In genomic region chr17:60161598-60162330, GRCh38 we compare ENCODE assay signal across 14 cellular contexts. TPM values are rescaled to one million over a fixed set of nuclear protein-coding genes. Genes with fewer than 3 reads are reported as not detected.
DNase-seq lines count a peak whose midpoint lies in the region; ATAC-seq and TF ChIP-seq lines count a peak whose summit lies in the region.
"Had no signal": no experiment of that assay in that cellular context is flagged by ENCODE, and none has a peak within 500 bp of the region (broad histone marks: within the 10 kb centered on the region; RNA-seq: fewer than 3 reads in every experiment).

No MANE protein-coding gene starts in this region.

- CTCF ChIA-PET in OCI-LY7 (lab: Charles Lee; ENCODE audit: unreplicated experiment) = no interaction called here

- peaks cover 62% of the 10 kb centered on the region for H3K4me1 Mint-ChIP-seq in nephron progenitor cell

- H3K4ac ChIP-seq in trophoblast cell (ENCODE audit: low read depth, low read length) = no peak overlapping the region

- no peak overlapping the region for H4K12ac ChIP-seq in trophoblast cell (ENCODE audit: low read depth, low read length)

- no CpG with 5 or more reads among the region's 17 CpGs for WGBS in trophoblast cell (ENCODE audit: extremely low coverage, insufficient coverage, insufficient read length)

- no peaks in the 10 kb centered on the region for H3K9me3 ChIP-seq in OCI-LY7 (ENCODE audit: low read length)
- no peaks in the 10 kb centered on the region for H3K9me3 ChIP-seq in trophoblast cell (ENCODE audit: insufficient read depth, low read depth, low read length)

- no peak overlapping the region for H3K27ac Mint-ChIP-seq in nephron progenitor cell

- peaks cover 59% of the 10 kb centered on the region for H3K27me3 Mint-ChIP-seq in nephron progenitor cell (ENCODE audit: low read depth, poor library complexity)

- H3K4me2 ChIP-seq in OCI-LY7 (ENCODE audit: low read length) = no peak overlapping the region
- H3K4me2 ChIP-seq in trophoblast cell (ENCODE audit: low read length) = no peak overlapping the region

- H3K27ac ChIP-seq in dorsolateral prefrontal cortex = peak overlapping the region in 50 of 59 donors; percentile 7 to 88 (median 68)
- H3K27ac ChIP-seq in OCI-LY7 (ENCODE audit: low read depth, low read length, poor library complexity, severe bottlenecking) = no peak overlapping the region
- no peak overlapping the region for H3K27ac ChIP-seq in trophoblast cell (ENCODE audit: low read depth, low read length)

- DNase-seq in COR-L47 (lab: John Stamatoyannopoulos, UW) = peak; percentile 7
- peak; percentile 32 to 49 for DNase-seq in Kasumi-1 (lab: John Stamatoyannopoulos, UW)
- DNase-seq in dorsolateral prefrontal cortex = peak in 6 of 10 donors; percentile 48 to 72 (median 66)
- peak; percentile 50 for DNase-seq in nephron progenitor cell
- DNase-seq in effector CD8-positive, alpha-beta T cell (lab: John Stamatoyannopoulos, UW) = no peak
- no peak for DNase-seq in OCI-LY7 (ENCODE audit: low spot score)
- no peak for DNase-seq in trophoblast cell
- DNase-seq: activated effector memory CD4-positive, alpha-beta T cell treated with anti-CD3 and anti-CD28 coated beads, Interleukin-2, amount 50 U/mL, for 16 hours; DND-41; effector memory CD4-positive, alpha-beta T cell; NCI-H510A; T-helper 9 cell had no signal

- no peak overlapping the region for H2AFZ ChIP-seq in OCI-LY7 (ENCODE audit: low read length)
- no peak overlapping the region for H2AFZ ChIP-seq in trophoblast cell (ENCODE audit: insufficient read depth, low read length, poor library complexity)

- TF ChIP-seq CTCF in dorsolateral prefrontal cortex (IDR thresholded peaks at IDR 0.05 in 54 of 56, conservative IDR thresholded peaks at IDR 0.05 in 2 of 56; ENCODE audit: low read depth in 1 of 56, partially characterized antibody in 56 of 56) = no peak
- no peak for TF ChIP-seq CTCF in nephron progenitor cell (IDR thresholded peaks at IDR 0.05)
- no peak for TF ChIP-seq CTCF in OCI-LY7 (conservative IDR thresholded peaks at IDR 0.05; ENCODE audit: low read length)

- no peak overlapping the region for H4K91ac ChIP-seq in trophoblast cell (ENCODE audit: low read depth, low read length)

- no peaks in the 10 kb centered on the region for H3K9me2 ChIP-seq in OCI-LY7 (ENCODE audit: insufficient read depth, low read length)

- H3K4me1 ChIP-seq in OCI-LY7 (ENCODE audit: insufficient read depth, low read length, poor library complexity, severe bottlenecking) (no peaks in the 10 kb centered on the region), trophoblast cell (ENCODE audit: control insufficient read depth in 1 of 2, insufficient read depth in 2 of 2, low read length in 2 of 2) (peaks cover 0 to 3% of the 10 kb centered on the region in 2 experiments)

- H3K18ac ChIP-seq in trophoblast cell (ENCODE audit: low read length) = no peak overlapping the region

- H3K36me3 ChIP-seq in OCI-LY7 (ENCODE audit: insufficient read depth, low read length) (no peaks in the 10 kb centered on the region), trophoblast cell (ENCODE audit: control insufficient read depth in 1 of 2, insufficient read depth in 2 of 2, low read length in 2 of 2) (no peaks in the 10 kb centered on the region)

- H2BK12ac ChIP-seq in trophoblast cell (ENCODE audit: low read length) = no peak overlapping the region

- H2AK5ac ChIP-seq in trophoblast cell (ENCODE audit: low read length) = no peak overlapping the region

- peak overlapping the region; percentile 35 for H3K4me3 Mint-ChIP-seq in nephron progenitor cell

- no peak overlapping the region for H3K23ac ChIP-seq in trophoblast cell (ENCODE audit: low read length)

- H3K27me3 ChIP-seq in dorsolateral prefrontal cortex (no peaks in the 10 kb centered on the region), trophoblast cell (ENCODE audit: insufficient read depth, low read length) (no peaks in the 10 kb centered on the region)

- no TSS peak for BruUV-seq in OCI-LY7 (replicated peaks; lab: Mats Ljungman, UMichigan)

- H3K4me3 ChIP-seq in dorsolateral prefrontal cortex = no peak overlapping the region
- no peak overlapping the region for H3K4me3 ChIP-seq in OCI-LY7 (ENCODE audit: low read depth, low read length, poor library complexity, severe bottlenecking)
- H3K4me3 ChIP-seq in trophoblast cell (ENCODE audit: low read depth, low read length) = no peak overlapping the region

- intact Hi-C loops in dorsolateral prefrontal cortex (cut with DNase I) = no loop called here
- intact Hi-C loops in OCI-LY7 (cut with micrococcal nuclease; ENCODE audit: unreplicated experiment) = no loop called here

- no peaks in the 10 kb centered on the region for H4K20me1 ChIP-seq in OCI-LY7 (ENCODE audit: insufficient read depth, low read length)

- H3K9me3 Mint-ChIP-seq in nephron progenitor cell = no peaks in the 10 kb centered on the region

- POLR2A ChIA-PET in OCI-LY7 (lab: Charles Lee) = interaction anchor here (0.9 to 1.4 kb wide), 2 partner anchors 10 to 11 kb away, joined by 3 read pairs; no protein-coding TSS in a partner anchor

- H2BK5ac ChIP-seq in trophoblast cell (ENCODE audit: low read depth, low read length, poor library complexity) = no peak overlapping the region

- H3K79me2 ChIP-seq in OCI-LY7 (ENCODE audit: insufficient read depth, low read depth, low read length) (no peaks in the 10 kb centered on the region), trophoblast cell (ENCODE audit: control insufficient read depth, insufficient read depth, low read length, poor library complexity) (no peaks in the 10 kb centered on the region)

- H3K14ac ChIP-seq in trophoblast cell (ENCODE audit: low read length) = no peak overlapping the region

- H3K36me3 Mint-ChIP-seq in nephron progenitor cell (ENCODE audit: low read depth) = no peaks in the 10 kb centered on the region

- H3K79me1 ChIP-seq in trophoblast cell (ENCODE audit: low read length) = no peaks in the 10 kb centered on the region

- no peak overlapping the region for H4K8ac ChIP-seq in trophoblast cell (ENCODE audit: low read depth, low read length)

- no peak overlapping the region for H2BK120ac ChIP-seq in trophoblast cell (ENCODE audit: insufficient read depth, low read length, poor library complexity)

- H3K9ac ChIP-seq in trophoblast cell (ENCODE audit: low read length) = no peak overlapping the region

- no peak for ATAC-seq in HG03139 (IDR thresholded peaks at IDR 0.05; ENCODE audit: unreplicated experiment)

RNA-seq across cellular contexts. Expression of gene CA4, which starts 12.0 kb away (rescaled TPM):
- total RNA-seq in dorsolateral prefrontal cortex (10 to 100 TPM in 117 of 120 experiments, 1 to 10 TPM in 3; 2.1 to 56.7 (median 22.2) TPM), OCI-LY7 (2022) (not detected in 2 replicates)
- not detected in 2 replicates for total RNA-seq in OCI-LY7 (2014; rRNA removed; shearing (Covaris generic))
- polyA plus RNA-seq in trophoblast cell (2013) = 0.14 and 0.27 TPM in 2 replicates
- polyA plus RNA-seq: keratinocyte had no signal

Comparison
In these comparisons a context has a peak if more than half of its experiments do, and no peak if none do; other contexts are left out.
1. DNase-seq: peak in COR-L47 (single experiment), Kasumi-1 (2 of 2), dorsolateral prefrontal cortex (6 of 10) and nephron progenitor cell (single experiment); none in effector CD8-positive, alpha-beta T cell (single experiment), OCI-LY7 (single experiment) and trophoblast cell (0 of 2).
2. H3K27ac ChIP-seq: peak in dorsolateral prefrontal cortex (50 of 59); none in OCI-LY7 (single experiment) and trophoblast cell (single experiment).